ENCODE assay signal across 3 cellular contexts in genomic region chr16:69688589-69688988, GRCh38.
"Had no signal": no experiment of that assay in that cellular context is flagged by ENCODE, and none has a peak within 500 bp of the region (broad histone marks: within the 10 kb centered on the region; RNA-seq: fewer than 3 reads in every experiment).

No MANE protein-coding gene starts in this region.

- ATAC-seq: GM12878 had no signal

- DNase-seq: GDM1, GF-D8 had no signal

- H3K4me3 ChIP-seq: GM12878 had no signal
